1 cellular context compared by ENCODE assay signal in the genomic region with DNA sequence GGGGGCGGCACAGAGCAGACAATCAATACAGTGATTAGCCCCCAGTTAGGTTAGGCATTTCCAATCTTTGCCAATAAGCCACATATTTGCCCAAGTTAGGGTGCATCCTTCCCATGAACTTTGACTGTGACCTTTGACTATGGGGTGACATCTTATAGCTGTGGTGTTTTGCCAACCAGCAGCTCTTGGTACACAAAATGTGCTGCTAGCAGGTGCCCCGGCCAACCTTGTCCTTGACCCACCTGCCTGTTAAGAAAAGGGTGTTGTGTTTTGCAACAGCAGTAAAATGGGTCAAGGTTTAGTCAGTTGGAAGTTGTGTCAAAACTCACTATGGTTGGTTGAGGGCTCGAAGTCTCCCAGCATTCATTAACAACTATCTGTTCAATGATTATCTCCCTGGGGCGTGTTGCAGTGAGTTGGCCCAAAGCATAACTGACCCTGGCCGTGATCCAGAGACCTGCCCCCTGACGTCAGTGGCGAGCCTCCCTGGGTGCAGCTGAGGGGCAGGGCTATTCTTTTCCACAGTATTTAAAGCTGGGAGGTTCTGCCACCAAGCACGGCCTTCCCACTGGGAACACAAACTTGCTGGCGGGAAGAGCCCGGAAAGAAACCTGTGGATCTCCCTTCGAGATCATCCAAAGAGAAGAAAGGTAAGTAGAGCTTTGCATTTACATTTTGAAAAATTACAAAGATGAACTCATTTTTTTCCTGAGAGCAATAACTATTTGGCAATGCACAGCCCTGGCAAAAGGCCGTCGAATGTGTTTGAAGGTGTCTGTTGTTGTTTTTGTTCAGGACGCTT.
TF ChIP-seq lines count a peak whose summit lies in the region.

Gene PCK1 (plus strand): TSS at position 557 of the 802 bp plus-strand sequence. CDS start 302 bp downstream, outside the sequence.

TF ChIP-seq in HepG2, 621 proteins besides CTCF, POLR2A, EP300 and RAD21 (continued from another document and continues in another):
- TF ChIP-seq, protein P1, sequence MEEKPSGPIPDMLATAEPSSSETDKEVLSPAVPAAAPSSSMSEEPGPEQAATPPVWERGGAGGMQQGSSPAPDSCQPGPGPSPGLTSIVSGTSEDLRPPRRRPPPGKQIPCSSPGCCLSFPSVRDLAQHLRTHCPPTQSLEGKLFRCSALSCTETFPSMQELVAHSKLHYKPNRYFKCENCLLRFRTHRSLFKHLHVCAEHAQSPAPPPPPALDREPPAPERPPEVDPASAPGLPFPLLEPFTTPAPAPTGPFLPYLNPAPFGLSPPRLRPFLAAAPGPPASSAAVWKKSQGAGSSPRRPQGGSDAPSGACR (CRISPR knock-in tag; IDR thresholded peaks at IDR 0.05), result peak; percentile 99
- TF ChIP-seq ZNF335 (CRISPR knock-in tag; IDR thresholded peaks at IDR 0.05), result peak; percentile 26; the same call in 1 of the 2 replicates
- TF ChIP-seq ZFP36L2 (CRISPR knock-in tag; IDR thresholded peaks at IDR 0.05), result 0 out of 2 replicates have a peak, but pooled peaks have one; percentile 18
- peak; percentile 94 for TF ChIP-seq ARID3A (IDR thresholded peaks at IDR 0.05; ENCODE audit: low read depth, low read length)
- TF ChIP-seq ZFY (CRISPR knock-in tag; IDR thresholded peaks at IDR 0.05), result peak; percentile 77
- TF ChIP-seq ZSCAN12 (CRISPR knock-in tag; IDR thresholded peaks at IDR 0.05), result peak; percentile 94
- TF ChIP-seq CREM (IDR thresholded peaks at IDR 0.05), result peak; percentile 96
- TF ChIP-seq CREM (CRISPR knock-in tag; IDR thresholded peaks at IDR 0.05), result peak; percentile 43; the same call in 1 of the 2 replicates
- TF ChIP-seq E2F5 (CRISPR knock-in tag; conservative IDR thresholded peaks at IDR 0.05), result no peak
- peak; percentile 94 for TF ChIP-seq SKIL (CRISPR knock-in tag; IDR thresholded peaks at IDR 0.05; ENCODE audit: borderline replicate concordance)
- 0 out of 2 replicates have a peak, but pooled peaks have one; percentile 24 for TF ChIP-seq SNAI1 (CRISPR knock-in tag; IDR thresholded peaks at IDR 0.05; ENCODE audit: borderline replicate concordance)
- no peak for TF ChIP-seq ZNF20 (CRISPR knock-in tag; IDR thresholded peaks at IDR 0.05)
- TF ChIP-seq DRAP1 (CRISPR knock-in tag; IDR thresholded peaks at IDR 0.05), result peak; percentile 100
- peak; percentile 62; the same call in 1 of the 2 replicates for TF ChIP-seq ZNF296 (CRISPR knock-in tag; conservative IDR thresholded peaks at IDR 0.05)
- no peak for TF ChIP-seq NR0B2 (CRISPR knock-in tag; IDR thresholded peaks at IDR 0.05)
- TF ChIP-seq SIN3B (IDR thresholded peaks at IDR 0.05; ENCODE audit: low read length), result peak; percentile 86
- peak; percentile 100 for TF ChIP-seq RXRB (CRISPR knock-in tag; IDR thresholded peaks at IDR 0.05; ENCODE audit: borderline replicate concordance)
- TF ChIP-seq ZNF232 (CRISPR knock-in tag; IDR thresholded peaks at IDR 0.05; ENCODE audit: borderline replicate concordance), result peak; percentile 91; the same call in 1 of the 2 replicates
- TF ChIP-seq ZNF280D (CRISPR knock-in tag; IDR thresholded peaks at IDR 0.05), result peak; percentile 97
- no peak for TF ChIP-seq ZNF530 (CRISPR knock-in tag; IDR thresholded peaks at IDR 0.05; ENCODE audit: low read depth)
- TF ChIP-seq ZNF577 (CRISPR knock-in tag; IDR thresholded peaks at IDR 0.05; ENCODE audit: borderline replicate concordance, low read depth), result no peak
- TF ChIP-seq MYNN (CRISPR knock-in tag; IDR thresholded peaks at IDR 0.05; ENCODE audit: low read depth), result no peak
- no peak for TF ChIP-seq RARG (CRISPR knock-in tag; IDR thresholded peaks at IDR 0.05; ENCODE audit: low read depth)
- TF ChIP-seq IRF9 (CRISPR knock-in tag; IDR thresholded peaks at IDR 0.05; ENCODE audit: borderline replicate concordance), result peak; percentile 92; the same call in 1 of the 2 replicates
- no peak for TF ChIP-seq ZNF570 (CRISPR knock-in tag; IDR thresholded peaks at IDR 0.05; ENCODE audit: borderline replicate concordance)
- TF ChIP-seq ZNF572 (CRISPR knock-in tag; IDR thresholded peaks at IDR 0.05), result peak; percentile 96; the same call in 1 of the 2 replicates
- peak; percentile 20; the same call in 1 of the 2 replicates for TF ChIP-seq SRY (CRISPR knock-in tag; IDR thresholded peaks at IDR 0.05)
- TF ChIP-seq FOSL1 (CRISPR knock-in tag; IDR thresholded peaks at IDR 0.05; ENCODE audit: borderline replicate concordance), result no peak
- TF ChIP-seq ZFP82 (CRISPR knock-in tag; IDR thresholded peaks at IDR 0.05; ENCODE audit: borderline replicate concordance), result no peak; the same call in 1 of the 2 replicates
- TF ChIP-seq DNMT1 (CRISPR knock-in tag; IDR thresholded peaks at IDR 0.05), result no peak
- TF ChIP-seq, protein P2, sequence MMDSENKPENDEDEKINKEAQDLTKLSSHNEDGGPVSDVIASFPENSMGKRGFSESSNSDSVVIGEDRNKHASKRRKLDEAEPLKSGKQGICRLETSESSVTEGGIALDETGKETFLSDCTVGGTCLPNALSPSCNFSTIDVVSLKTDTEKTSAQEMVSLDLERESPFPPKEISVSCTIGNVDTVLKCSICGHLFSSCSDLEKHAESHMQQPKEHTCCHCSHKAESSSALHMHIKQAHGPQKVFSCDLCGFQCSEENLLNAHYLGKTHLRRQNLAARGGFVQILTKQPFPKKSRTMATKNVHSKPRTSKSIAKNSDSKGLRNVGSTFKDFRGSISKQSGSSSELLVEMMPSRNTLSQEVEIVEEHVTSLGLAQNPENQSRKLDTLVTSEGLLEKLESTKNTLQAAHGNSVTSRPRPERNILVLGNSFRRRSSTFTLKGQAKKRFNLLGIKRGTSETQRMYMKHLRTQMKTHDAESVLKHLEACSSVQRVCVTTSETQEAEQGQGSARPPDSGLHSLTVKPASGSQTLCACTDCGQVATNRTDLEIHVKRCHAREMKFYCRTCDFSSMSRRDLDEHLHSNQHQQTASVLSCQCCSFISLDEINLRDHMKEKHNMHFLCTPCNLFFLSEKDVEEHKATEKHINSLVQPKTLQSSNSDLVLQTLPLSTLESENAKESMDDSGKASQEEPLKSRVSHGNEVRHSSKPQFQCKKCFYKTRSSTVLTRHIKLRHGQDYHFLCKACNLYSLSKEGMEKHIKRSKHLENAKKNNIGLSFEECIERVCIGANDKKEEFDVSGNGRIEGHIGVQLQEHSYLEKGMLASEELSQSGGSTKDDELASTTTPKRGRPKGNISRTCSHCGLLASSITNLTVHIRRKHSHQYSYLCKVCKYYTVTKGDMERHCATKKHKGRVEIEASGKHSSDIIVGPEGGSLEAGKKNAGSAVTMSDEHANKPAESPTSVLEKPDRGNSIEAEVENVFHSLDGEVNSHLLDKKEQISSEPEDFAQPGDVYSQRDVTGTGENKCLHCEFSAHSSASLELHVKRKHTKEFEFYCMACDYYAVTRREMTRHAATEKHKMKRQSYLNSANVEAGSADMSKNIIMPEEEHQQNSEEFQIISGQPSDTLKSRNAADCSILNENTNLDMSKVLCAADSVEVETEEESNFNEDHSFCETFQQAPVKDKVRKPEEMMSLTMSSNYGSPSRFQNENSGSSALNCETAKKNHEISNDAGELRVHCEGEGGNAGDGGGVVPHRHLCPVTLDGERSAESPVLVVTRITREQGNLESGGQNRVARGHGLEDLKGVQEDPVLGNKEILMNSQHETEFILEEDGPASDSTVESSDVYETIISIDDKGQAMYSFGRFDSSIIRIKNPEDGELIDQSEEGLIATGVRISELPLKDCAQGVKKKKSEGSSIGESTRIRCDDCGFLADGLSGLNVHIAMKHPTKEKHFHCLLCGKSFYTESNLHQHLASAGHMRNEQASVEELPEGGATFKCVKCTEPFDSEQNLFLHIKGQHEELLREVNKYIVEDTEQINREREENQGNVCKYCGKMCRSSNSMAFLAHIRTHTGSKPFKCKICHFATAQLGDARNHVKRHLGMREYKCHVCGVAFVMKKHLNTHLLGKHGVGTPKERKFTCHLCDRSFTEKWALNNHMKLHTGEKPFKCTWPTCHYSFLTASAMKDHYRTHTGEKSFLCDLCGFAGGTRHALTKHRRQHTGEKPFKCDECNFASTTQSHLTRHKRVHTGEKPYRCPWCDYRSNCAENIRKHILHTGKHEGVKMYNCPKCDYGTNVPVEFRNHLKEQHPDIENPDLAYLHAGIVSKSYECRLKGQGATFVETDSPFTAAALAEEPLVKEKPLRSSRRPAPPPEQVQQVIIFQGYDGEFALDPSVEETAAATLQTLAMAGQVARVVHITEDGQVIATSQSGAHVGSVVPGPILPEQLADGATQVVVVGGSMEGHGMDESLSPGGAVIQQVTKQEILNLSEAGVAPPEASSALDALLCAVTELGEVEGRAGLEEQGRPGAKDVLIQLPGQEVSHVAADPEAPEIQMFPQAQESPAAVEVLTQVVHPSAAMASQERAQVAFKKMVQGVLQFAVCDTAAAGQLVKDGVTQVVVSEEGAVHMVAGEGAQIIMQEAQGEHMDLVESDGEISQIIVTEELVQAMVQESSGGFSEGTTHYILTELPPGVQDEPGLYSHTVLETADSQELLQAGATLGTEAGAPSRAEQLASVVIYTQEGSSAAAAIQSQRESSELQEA (CRISPR knock-in tag; IDR thresholded peaks at IDR 0.05; ENCODE audit: not compliant biosample characterization), result peak; percentile 47
- TF ChIP-seq CCAR2 (optimal IDR thresholded peaks at IDR 0.05; ENCODE audit: low read depth, low read length), result no peak
- peak; percentile 83 for TF ChIP-seq ZSCAN25 (CRISPR knock-in tag; IDR thresholded peaks at IDR 0.05)
- TF ChIP-seq ATM (IDR thresholded peaks at IDR 0.05; ENCODE audit: borderline replicate concordance), result no peak
